1 cellular context compared by ENCODE assay signal in the genomic region with DNA sequence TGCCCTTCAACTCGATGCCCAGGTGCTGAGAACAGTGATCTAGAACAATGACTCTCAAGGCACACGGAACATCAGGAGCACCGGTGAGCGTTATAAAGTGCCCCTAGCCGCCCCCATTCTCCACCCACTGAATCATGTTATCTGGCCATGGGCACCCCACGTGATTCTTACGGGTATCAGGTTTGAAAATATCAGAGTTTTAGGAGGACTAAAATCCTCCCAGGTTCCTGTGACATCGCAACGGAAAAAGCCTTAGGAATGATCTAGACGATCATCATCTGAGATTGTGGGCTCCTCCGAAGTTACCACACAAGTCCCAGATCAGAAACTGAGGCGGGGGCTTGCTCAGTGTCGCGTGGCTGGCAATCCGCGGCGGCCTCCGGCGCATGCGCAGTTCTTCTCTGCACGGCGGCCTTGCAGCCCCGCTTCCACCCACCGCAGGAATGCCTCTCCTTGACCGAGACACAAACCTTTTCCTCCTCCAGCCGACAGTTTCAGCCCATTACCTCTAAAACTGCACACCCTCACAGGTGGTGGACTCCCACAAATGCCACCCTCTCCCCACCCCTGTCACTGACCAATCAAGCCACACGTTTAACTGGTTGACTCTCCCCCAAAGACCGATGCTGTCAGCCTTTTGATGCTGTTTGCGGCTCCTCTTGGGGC.
TF ChIP-seq lines count a peak whose summit lies in the region.

No MANE protein-coding gene starts in this region.

TF ChIP-seq in K562, 482 proteins besides CTCF, POLR2A, EP300 and RAD21 (continued from another document):
- TF ChIP-seq, protein P1, sequence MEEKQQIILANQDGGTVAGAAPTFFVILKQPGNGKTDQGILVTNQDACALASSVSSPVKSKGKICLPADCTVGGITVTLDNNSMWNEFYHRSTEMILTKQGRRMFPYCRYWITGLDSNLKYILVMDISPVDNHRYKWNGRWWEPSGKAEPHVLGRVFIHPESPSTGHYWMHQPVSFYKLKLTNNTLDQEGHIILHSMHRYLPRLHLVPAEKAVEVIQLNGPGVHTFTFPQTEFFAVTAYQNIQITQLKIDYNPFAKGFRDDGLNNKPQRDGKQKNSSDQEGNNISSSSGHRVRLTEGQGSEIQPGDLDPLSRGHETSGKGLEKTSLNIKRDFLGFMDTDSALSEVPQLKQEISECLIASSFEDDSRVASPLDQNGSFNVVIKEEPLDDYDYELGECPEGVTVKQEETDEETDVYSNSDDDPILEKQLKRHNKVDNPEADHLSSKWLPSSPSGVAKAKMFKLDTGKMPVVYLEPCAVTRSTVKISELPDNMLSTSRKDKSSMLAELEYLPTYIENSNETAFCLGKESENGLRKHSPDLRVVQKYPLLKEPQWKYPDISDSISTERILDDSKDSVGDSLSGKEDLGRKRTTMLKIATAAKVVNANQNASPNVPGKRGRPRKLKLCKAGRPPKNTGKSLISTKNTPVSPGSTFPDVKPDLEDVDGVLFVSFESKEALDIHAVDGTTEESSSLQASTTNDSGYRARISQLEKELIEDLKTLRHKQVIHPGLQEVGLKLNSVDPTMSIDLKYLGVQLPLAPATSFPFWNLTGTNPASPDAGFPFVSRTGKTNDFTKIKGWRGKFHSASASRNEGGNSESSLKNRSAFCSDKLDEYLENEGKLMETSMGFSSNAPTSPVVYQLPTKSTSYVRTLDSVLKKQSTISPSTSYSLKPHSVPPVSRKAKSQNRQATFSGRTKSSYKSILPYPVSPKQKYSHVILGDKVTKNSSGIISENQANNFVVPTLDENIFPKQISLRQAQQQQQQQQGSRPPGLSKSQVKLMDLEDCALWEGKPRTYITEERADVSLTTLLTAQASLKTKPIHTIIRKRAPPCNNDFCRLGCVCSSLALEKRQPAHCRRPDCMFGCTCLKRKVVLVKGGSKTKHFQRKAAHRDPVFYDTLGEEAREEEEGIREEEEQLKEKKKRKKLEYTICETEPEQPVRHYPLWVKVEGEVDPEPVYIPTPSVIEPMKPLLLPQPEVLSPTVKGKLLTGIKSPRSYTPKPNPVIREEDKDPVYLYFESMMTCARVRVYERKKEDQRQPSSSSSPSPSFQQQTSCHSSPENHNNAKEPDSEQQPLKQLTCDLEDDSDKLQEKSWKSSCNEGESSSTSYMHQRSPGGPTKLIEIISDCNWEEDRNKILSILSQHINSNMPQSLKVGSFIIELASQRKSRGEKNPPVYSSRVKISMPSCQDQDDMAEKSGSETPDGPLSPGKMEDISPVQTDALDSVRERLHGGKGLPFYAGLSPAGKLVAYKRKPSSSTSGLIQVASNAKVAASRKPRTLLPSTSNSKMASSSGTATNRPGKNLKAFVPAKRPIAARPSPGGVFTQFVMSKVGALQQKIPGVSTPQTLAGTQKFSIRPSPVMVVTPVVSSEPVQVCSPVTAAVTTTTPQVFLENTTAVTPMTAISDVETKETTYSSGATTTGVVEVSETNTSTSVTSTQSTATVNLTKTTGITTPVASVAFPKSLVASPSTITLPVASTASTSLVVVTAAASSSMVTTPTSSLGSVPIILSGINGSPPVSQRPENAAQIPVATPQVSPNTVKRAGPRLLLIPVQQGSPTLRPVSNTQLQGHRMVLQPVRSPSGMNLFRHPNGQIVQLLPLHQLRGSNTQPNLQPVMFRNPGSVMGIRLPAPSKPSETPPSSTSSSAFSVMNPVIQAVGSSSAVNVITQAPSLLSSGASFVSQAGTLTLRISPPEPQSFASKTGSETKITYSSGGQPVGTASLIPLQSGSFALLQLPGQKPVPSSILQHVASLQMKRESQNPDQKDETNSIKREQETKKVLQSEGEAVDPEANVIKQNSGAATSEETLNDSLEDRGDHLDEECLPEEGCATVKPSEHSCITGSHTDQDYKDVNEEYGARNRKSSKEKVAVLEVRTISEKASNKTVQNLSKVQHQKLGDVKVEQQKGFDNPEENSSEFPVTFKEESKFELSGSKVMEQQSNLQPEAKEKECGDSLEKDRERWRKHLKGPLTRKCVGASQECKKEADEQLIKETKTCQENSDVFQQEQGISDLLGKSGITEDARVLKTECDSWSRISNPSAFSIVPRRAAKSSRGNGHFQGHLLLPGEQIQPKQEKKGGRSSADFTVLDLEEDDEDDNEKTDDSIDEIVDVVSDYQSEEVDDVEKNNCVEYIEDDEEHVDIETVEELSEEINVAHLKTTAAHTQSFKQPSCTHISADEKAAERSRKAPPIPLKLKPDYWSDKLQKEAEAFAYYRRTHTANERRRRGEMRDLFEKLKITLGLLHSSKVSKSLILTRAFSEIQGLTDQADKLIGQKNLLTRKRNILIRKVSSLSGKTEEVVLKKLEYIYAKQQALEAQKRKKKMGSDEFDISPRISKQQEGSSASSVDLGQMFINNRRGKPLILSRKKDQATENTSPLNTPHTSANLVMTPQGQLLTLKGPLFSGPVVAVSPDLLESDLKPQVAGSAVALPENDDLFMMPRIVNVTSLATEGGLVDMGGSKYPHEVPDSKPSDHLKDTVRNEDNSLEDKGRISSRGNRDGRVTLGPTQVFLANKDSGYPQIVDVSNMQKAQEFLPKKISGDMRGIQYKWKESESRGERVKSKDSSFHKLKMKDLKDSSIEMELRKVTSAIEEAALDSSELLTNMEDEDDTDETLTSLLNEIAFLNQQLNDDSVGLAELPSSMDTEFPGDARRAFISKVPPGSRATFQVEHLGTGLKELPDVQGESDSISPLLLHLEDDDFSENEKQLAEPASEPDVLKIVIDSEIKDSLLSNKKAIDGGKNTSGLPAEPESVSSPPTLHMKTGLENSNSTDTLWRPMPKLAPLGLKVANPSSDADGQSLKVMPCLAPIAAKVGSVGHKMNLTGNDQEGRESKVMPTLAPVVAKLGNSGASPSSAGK (IDR thresholded peaks at IDR 0.05) = peak; percentile 77
- TF ChIP-seq, protein P2, sequence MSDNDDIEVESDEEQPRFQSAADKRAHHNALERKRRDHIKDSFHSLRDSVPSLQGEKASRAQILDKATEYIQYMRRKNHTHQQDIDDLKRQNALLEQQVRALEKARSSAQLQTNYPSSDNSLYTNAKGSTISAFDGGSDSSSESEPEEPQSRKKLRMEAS (CRISPR knock-in tag; IDR thresholded peaks at IDR 0.05) = no peak
- TF ChIP-seq, protein P3, sequence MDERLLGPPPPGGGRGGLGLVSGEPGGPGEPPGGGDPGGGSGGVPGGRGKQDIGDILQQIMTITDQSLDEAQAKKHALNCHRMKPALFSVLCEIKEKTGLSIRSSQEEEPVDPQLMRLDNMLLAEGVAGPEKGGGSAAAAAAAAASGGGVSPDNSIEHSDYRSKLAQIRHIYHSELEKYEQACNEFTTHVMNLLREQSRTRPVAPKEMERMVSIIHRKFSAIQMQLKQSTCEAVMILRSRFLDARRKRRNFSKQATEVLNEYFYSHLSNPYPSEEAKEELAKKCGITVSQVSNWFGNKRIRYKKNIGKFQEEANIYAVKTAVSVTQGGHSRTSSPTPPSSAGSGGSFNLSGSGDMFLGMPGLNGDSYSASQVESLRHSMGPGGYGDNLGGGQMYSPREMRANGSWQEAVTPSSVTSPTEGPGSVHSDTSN (CRISPR knock-in tag; IDR thresholded peaks at IDR 0.05; ENCODE audit: low read depth) = no peak
- TF ChIP-seq, protein P3 (tag; conservative IDR thresholded peaks at IDR 0.05; ENCODE audit: low read depth) = no peak
- TF ChIP-seq NR1H2 (CRISPR knock-in tag; IDR thresholded peaks at IDR 0.05) = no peak
- TF ChIP-seq POLR2G (IDR thresholded peaks at IDR 0.05; ENCODE audit: low read depth, low read length) = peak; percentile 63
- TF ChIP-seq XRCC5 (IDR thresholded peaks at IDR 0.05; ENCODE audit: low read depth, low read length) = no peak
- TF ChIP-seq ZNF23 (CRISPR knock-in tag; IDR thresholded peaks at IDR 0.05) = no peak
- TF ChIP-seq RBM25 (IDR thresholded peaks at IDR 0.05; ENCODE audit: low read depth, low read length, severe bottlenecking) = no peak
- TF ChIP-seq RBM39 (optimal IDR thresholded peaks at IDR 0.05; ENCODE audit: low read depth, low read length) = no peak
- TF ChIP-seq, protein P4, sequence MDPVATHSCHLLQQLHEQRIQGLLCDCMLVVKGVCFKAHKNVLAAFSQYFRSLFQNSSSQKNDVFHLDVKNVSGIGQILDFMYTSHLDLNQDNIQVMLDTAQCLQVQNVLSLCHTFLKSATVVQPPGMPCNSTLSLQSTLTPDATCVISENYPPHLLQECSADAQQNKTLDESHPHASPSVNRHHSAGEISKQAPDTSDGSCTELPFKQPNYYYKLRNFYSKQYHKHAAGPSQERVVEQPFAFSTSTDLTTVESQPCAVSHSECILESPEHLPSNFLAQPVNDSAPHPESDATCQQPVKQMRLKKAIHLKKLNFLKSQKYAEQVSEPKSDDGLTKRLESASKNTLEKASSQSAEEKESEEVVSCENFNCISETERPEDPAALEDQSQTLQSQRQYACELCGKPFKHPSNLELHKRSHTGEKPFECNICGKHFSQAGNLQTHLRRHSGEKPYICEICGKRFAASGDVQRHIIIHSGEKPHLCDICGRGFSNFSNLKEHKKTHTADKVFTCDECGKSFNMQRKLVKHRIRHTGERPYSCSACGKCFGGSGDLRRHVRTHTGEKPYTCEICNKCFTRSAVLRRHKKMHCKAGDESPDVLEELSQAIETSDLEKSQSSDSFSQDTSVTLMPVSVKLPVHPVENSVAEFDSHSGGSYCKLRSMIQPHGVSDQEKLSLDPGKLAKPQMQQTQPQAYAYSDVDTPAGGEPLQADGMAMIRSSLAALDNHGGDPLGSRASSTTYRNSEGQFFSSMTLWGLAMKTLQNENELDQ (CRISPR knock-in tag; IDR thresholded peaks at IDR 0.05; ENCODE audit: borderline replicate concordance) = no peak
- TF ChIP-seq ZNF408 (CRISPR knock-in tag; IDR thresholded peaks at IDR 0.05; ENCODE audit: low read depth) = no peak
- TF ChIP-seq MCM3 (IDR thresholded peaks at IDR 0.05) = no peak
- TF ChIP-seq ARNT (IDR thresholded peaks at IDR 0.05) = no peak
- no peak for TF ChIP-seq MEF2D (tag; conservative IDR thresholded peaks at IDR 0.05; ENCODE audit: low read depth)
- no peak for TF ChIP-seq BDP1 (IDR thresholded peaks at IDR 0.05; ENCODE audit: insufficient read depth, insufficient read length)
- TF ChIP-seq, protein P5, sequence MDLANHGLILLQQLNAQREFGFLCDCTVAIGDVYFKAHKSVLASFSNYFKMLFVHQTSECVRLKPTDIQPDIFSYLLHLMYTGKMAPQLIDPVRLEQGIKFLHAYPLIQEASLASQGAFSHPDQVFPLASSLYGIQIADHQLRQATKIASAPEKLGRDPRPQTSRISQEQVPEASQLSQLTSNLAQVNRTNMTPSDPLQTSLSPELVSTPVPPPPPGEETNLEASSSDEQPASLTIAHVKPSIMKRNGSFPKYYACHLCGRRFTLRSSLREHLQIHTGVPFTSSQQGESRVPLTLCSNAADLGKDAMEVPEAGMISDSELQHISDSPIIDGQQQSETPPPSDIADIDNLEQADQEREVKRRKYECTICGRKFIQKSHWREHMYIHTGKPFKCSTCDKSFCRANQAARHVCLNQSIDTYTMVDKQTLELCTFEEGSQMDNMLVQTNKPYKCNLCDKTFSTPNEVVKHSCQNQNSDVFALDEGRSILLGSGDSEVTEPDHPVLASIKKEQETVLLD (IDR thresholded peaks at IDR 0.05) = peak; percentile 86; the same call in 1 of the 2 replicates
- no peak for TF ChIP-seq SNIP1 (IDR thresholded peaks at IDR 0.05; ENCODE audit: low read depth)
- TF ChIP-seq ELF2 (CRISPR knock-in tag; IDR thresholded peaks at IDR 0.05) = no peak; the same call in 1 of the 2 replicates
- no peak for TF ChIP-seq ZFP1 (CRISPR knock-in tag; IDR thresholded peaks at IDR 0.05)
- TF ChIP-seq DMBX1 (CRISPR knock-in tag; IDR thresholded peaks at IDR 0.05; ENCODE audit: borderline replicate concordance) = no peak
- TF ChIP-seq CBX2 (IDR thresholded peaks at IDR 0.05; ENCODE audit: insufficient read depth, low read length, poor library complexity, severe bottlenecking) = no peak
- no peak for TF ChIP-seq SMARCC2 (IDR thresholded peaks at IDR 0.05; ENCODE audit: low read depth)
- no peak for TF ChIP-seq BRF1 (IDR thresholded peaks at IDR 0.05; ENCODE audit: borderline replicate concordance, extremely low read depth, insufficient read length)
- TF ChIP-seq HMG20A (CRISPR knock-in tag; conservative IDR thresholded peaks at IDR 0.05) = no peak
- TF ChIP-seq XRCC4 (IDR thresholded peaks at IDR 0.05; ENCODE audit: extremely low read depth, insufficient read depth, insufficient read length) = no peak
- TF ChIP-seq NFRKB (IDR thresholded peaks at IDR 0.05; ENCODE audit: low read depth) = no peak
